Comparison of ENCODE assay signal across 1 cellular context in the genomic region with DNA sequence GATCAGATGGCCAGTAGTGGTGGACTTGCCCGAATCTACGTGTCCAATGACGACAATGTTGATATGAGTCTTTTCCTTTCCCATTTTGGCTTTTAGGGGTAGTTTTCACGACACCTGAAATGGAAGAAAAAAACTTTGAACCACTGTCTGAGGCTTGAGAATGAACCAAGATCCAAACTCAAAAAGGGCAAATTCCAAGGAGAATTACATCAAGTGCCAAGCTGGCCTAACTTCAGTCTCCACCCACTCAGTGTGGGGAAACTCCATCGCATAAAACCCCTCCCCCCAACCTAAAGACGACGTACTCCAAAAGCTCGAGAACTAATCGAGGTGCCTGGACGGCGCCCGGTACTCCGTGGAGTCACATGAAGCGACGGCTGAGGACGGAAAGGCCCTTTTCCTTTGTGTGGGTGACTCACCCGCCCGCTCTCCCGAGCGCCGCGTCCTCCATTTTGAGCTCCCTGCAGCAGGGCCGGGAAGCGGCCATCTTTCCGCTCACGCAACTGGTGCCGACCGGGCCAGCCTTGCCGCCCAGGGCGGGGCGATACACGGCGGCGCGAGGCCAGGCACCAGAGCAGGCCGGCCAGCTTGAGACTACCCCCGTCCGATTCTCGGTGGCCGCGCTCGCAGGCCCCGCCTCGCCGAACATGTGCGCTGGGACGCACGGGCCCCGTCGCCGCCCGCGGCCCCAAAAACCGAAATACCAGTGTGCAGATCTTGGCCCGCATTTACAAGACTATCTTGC.
TF ChIP-seq lines count a peak whose summit lies in the region.

No MANE protein-coding gene starts in this region.

TF ChIP-seq in HepG2, 621 proteins besides CTCF, POLR2A, EP300 and RAD21 (continued from another document and continues in another):
- no peak for TF ChIP-seq ETV6 (CRISPR knock-in tag; conservative IDR thresholded peaks at IDR 0.05)
- peak; percentile 60; the same call in 1 of the 2 replicates for TF ChIP-seq KLF11 (CRISPR knock-in tag; IDR thresholded peaks at IDR 0.05)
- TF ChIP-seq MAFK (conservative IDR thresholded peaks at IDR 0.05 in 1 of 2, IDR thresholded peaks at IDR 0.05 in 1 of 2; ENCODE audit: low read length in 2 of 2): no peak
- no peak for TF ChIP-seq CHCHD3 (CRISPR knock-in tag; IDR thresholded peaks at IDR 0.05)
- TF ChIP-seq, protein P1, sequence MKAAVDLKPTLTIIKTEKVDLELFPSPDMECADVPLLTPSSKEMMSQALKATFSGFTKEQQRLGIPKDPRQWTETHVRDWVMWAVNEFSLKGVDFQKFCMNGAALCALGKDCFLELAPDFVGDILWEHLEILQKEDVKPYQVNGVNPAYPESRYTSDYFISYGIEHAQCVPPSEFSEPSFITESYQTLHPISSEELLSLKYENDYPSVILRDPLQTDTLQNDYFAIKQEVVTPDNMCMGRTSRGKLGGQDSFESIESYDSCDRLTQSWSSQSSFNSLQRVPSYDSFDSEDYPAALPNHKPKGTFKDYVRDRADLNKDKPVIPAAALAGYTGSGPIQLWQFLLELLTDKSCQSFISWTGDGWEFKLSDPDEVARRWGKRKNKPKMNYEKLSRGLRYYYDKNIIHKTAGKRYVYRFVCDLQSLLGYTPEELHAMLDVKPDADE (CRISPR knock-in tag; IDR thresholded peaks at IDR 0.05): no peak
- TF ChIP-seq HDAC1 (CRISPR knock-in tag; IDR thresholded peaks at IDR 0.05): peak; percentile 11; the same call in 1 of the 2 replicates
- TF ChIP-seq, protein P2, sequence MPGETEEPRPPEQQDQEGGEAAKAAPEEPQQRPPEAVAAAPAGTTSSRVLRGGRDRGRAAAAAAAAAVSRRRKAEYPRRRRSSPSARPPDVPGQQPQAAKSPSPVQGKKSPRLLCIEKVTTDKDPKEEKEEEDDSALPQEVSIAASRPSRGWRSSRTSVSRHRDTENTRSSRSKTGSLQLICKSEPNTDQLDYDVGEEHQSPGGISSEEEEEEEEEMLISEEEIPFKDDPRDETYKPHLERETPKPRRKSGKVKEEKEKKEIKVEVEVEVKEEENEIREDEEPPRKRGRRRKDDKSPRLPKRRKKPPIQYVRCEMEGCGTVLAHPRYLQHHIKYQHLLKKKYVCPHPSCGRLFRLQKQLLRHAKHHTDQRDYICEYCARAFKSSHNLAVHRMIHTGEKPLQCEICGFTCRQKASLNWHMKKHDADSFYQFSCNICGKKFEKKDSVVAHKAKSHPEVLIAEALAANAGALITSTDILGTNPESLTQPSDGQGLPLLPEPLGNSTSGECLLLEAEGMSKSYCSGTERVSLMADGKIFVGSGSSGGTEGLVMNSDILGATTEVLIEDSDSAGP (CRISPR knock-in tag; IDR thresholded peaks at IDR 0.05; ENCODE audit: borderline replicate concordance): peak; percentile 63; the same call in 1 of the 2 replicates
- TF ChIP-seq ZNF282 (IDR thresholded peaks at IDR 0.05; ENCODE audit: partially characterized antibody): no peak
- no peak for TF ChIP-seq PAX8 (CRISPR knock-in tag; IDR thresholded peaks at IDR 0.05; ENCODE audit: borderline replicate concordance)
- TF ChIP-seq MIER2 (CRISPR knock-in tag; IDR thresholded peaks at IDR 0.05): no peak
- TF ChIP-seq CBX2 (IDR thresholded peaks at IDR 0.05; ENCODE audit: low read depth, low read length): no peak
- no peak for TF ChIP-seq CBX2 (CRISPR knock-in tag; IDR thresholded peaks at IDR 0.05; ENCODE audit: low read depth)
- no peak for TF ChIP-seq ZBTB38 (CRISPR knock-in tag; IDR thresholded peaks at IDR 0.05)
- no peak for TF ChIP-seq ZFP37 (CRISPR knock-in tag; IDR thresholded peaks at IDR 0.05; ENCODE audit: borderline replicate concordance)
- TF ChIP-seq ZNF180 (CRISPR knock-in tag; IDR thresholded peaks at IDR 0.05; ENCODE audit: borderline replicate concordance, low read depth): no peak; the same call in 1 of the 2 replicates
- 0 out of 2 replicates have a peak, but pooled peaks have one; percentile 1 for TF ChIP-seq ZNF510 (CRISPR knock-in tag; IDR thresholded peaks at IDR 0.05; ENCODE audit: low read depth)
- no peak for TF ChIP-seq RELA (CRISPR knock-in tag; IDR thresholded peaks at IDR 0.05)
- TF ChIP-seq RXRB (CRISPR knock-in tag; IDR thresholded peaks at IDR 0.05; ENCODE audit: borderline replicate concordance): no peak
- TF ChIP-seq, protein P3, sequence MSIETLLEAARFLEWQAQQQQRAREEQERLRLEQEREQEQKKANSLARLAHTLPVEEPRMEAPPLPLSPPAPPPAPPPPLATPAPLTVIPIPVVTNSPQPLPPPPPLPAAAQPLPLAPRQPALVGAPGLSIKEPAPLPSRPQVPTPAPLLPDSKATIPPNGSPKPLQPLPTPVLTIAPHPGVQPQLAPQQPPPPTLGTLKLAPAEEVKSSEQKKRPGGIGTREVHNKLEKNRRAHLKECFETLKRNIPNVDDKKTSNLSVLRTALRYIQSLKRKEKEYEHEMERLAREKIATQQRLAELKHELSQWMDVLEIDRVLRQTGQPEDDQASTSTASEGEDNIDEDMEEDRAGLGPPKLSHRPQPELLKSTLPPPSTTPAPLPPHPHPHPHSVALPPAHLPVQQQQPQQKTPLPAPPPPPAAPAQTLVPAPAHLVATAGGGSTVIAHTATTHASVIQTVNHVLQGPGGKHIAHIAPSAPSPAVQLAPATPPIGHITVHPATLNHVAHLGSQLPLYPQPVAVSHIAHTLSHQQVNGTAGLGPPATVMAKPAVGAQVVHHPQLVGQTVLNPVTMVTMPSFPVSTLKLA (IDR thresholded peaks at IDR 0.05): no peak
- no peak for TF ChIP-seq REXO4 (CRISPR knock-in tag; IDR thresholded peaks at IDR 0.05; ENCODE audit: borderline replicate concordance)
- no peak for TF ChIP-seq ELF1 (CRISPR knock-in tag; IDR thresholded peaks at IDR 0.05)
- TF ChIP-seq, protein P4, sequence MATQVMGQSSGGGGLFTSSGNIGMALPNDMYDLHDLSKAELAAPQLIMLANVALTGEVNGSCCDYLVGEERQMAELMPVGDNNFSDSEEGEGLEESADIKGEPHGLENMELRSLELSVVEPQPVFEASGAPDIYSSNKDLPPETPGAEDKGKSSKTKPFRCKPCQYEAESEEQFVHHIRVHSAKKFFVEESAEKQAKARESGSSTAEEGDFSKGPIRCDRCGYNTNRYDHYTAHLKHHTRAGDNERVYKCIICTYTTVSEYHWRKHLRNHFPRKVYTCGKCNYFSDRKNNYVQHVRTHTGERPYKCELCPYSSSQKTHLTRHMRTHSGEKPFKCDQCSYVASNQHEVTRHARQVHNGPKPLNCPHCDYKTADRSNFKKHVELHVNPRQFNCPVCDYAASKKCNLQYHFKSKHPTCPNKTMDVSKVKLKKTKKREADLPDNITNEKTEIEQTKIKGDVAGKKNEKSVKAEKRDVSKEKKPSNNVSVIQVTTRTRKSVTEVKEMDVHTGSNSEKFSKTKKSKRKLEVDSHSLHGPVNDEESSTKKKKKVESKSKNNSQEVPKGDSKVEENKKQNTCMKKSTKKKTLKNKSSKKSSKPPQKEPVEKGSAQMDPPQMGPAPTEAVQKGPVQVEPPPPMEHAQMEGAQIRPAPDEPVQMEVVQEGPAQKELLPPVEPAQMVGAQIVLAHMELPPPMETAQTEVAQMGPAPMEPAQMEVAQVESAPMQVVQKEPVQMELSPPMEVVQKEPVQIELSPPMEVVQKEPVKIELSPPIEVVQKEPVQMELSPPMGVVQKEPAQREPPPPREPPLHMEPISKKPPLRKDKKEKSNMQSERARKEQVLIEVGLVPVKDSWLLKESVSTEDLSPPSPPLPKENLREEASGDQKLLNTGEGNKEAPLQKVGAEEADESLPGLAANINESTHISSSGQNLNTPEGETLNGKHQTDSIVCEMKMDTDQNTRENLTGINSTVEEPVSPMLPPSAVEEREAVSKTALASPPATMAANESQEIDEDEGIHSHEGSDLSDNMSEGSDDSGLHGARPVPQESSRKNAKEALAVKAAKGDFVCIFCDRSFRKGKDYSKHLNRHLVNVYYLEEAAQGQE (IDR thresholded peaks at IDR 0.05; ENCODE audit: borderline replicate concordance in 1 of 2, low read depth in 1 of 2, low read length in 2 of 2): no peak; a peak in 1 of 4 replicates
- no peak for TF ChIP-seq ZNF260 (CRISPR knock-in tag; IDR thresholded peaks at IDR 0.05; ENCODE audit: borderline replicate concordance, low read depth)
- TF ChIP-seq, protein P5, sequence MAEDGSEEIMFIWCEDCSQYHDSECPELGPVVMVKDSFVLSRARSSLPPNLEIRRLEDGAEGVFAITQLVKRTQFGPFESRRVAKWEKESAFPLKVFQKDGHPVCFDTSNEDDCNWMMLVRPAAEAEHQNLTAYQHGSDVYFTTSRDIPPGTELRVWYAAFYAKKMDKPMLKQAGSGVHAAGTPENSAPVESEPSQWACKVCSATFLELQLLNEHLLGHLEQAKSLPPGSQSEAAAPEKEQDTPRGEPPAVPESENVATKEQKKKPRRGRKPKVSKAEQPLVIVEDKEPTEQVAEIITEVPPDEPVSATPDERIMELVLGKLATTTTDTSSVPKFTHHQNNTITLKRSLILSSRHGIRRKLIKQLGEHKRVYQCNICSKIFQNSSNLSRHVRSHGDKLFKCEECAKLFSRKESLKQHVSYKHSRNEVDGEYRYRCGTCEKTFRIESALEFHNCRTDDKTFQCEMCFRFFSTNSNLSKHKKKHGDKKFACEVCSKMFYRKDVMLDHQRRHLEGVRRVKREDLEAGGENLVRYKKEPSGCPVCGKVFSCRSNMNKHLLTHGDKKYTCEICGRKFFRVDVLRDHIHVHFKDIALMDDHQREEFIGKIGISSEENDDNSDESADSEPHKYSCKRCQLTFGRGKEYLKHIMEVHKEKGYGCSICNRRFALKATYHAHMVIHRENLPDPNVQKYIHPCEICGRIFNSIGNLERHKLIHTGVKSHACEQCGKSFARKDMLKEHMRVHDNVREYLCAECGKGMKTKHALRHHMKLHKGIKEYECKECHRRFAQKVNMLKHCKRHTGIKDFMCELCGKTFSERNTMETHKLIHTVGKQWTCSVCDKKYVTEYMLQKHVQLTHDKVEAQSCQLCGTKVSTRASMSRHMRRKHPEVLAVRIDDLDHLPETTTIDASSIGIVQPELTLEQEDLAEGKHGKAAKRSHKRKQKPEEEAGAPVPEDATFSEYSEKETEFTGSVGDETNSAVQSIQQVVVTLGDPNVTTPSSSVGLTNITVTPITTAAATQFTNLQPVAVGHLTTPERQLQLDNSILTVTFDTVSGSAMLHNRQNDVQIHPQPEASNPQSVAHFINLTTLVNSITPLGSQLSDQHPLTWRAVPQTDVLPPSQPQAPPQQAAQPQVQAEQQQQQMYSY (CRISPR knock-in tag; IDR thresholded peaks at IDR 0.05): no peak; the same call in 1 of the 2 replicates
- TF ChIP-seq TAF1 (CRISPR knock-in tag; IDR thresholded peaks at IDR 0.05): no peak
- TF ChIP-seq SNRNP70 (IDR thresholded peaks at IDR 0.05; ENCODE audit: low read depth, low read length): no peak
- TF ChIP-seq MLLT10 (CRISPR knock-in tag; IDR thresholded peaks at IDR 0.05): peak; percentile 50; the same call in 1 of the 2 replicates
- no peak for TF ChIP-seq TCF12 (IDR thresholded peaks at IDR 0.05)
- TF ChIP-seq TCF12 (CRISPR knock-in tag; IDR thresholded peaks at IDR 0.05): no peak
- TF ChIP-seq ISX (CRISPR knock-in tag; conservative IDR thresholded peaks at IDR 0.05): 0 out of 2 replicates have a peak, but pooled peaks have one; percentile 20
- no peak for TF ChIP-seq ZKSCAN5 (CRISPR knock-in tag; IDR thresholded peaks at IDR 0.05)
- peak; percentile 64 for TF ChIP-seq ZFP82 (CRISPR knock-in tag; IDR thresholded peaks at IDR 0.05; ENCODE audit: borderline replicate concordance)
- TF ChIP-seq NPAS2 (CRISPR knock-in tag; IDR thresholded peaks at IDR 0.05; ENCODE audit: borderline replicate concordance): no peak
- TF ChIP-seq RBM39 (IDR thresholded peaks at IDR 0.05; ENCODE audit: low read depth, low read length, poor library complexity, severe bottlenecking): peak; percentile 99
- no peak for TF ChIP-seq SPEN (CRISPR knock-in tag; IDR thresholded peaks at IDR 0.05; ENCODE audit: low read depth)
- TF ChIP-seq, protein P6, sequence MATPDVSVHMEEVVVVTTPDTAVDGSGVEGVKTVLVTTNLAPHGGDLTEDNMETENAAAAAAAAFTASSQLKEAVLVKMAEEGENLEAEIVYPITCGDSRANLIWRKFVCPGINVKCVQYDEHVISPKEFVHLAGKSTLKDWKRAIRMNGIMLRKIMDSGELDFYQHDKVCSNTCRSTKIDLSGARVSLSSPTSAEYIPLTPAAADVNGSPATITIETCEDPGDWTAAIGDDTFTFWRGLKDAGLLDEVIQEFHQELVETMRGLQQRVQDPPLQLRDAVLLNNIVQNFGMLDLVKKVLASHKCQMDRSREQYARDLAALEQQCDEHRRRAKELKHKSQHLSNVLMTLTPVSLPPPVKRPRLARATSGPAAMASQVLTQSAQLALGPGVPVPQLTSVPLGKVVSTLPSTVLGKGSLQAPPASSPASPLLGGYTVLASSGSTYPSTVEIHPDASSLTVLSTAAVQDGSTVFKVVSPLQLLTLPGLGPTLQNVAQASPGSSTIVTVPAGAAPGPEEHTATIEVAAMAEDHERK (CRISPR knock-in tag; IDR thresholded peaks at IDR 0.05; ENCODE audit: low read depth): no peak; the same call in 1 of the 2 replicates
- no peak for TF ChIP-seq ELF3 (CRISPR knock-in tag; IDR thresholded peaks at IDR 0.05)
- TF ChIP-seq TBX3 (IDR thresholded peaks at IDR 0.05; ENCODE audit: borderline replicate concordance): no peak
- TF ChIP-seq IKZF1 (IDR thresholded peaks at IDR 0.05): no peak
- TF ChIP-seq, protein P7, sequence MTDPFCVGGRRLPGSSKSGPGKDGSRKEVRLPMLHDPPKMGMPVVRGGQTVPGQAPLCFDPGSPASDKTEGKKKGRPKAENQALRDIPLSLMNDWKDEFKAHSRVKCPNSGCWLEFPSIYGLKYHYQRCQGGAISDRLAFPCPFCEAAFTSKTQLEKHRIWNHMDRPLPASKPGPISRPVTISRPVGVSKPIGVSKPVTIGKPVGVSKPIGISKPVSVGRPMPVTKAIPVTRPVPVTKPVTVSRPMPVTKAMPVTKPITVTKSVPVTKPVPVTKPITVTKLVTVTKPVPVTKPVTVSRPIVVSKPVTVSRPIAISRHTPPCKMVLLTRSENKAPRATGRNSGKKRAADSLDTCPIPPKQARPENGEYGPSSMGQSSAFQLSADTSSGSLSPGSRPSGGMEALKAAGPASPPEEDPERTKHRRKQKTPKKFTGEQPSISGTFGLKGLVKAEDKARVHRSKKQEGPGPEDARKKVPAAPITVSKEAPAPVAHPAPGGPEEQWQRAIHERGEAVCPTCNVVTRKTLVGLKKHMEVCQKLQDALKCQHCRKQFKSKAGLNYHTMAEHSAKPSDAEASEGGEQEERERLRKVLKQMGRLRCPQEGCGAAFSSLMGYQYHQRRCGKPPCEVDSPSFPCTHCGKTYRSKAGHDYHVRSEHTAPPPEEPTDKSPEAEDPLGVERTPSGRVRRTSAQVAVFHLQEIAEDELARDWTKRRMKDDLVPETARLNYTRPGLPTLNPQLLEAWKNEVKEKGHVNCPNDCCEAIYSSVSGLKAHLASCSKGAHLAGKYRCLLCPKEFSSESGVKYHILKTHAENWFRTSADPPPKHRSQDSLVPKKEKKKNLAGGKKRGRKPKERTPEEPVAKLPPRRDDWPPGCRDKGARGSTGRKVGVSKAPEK (CRISPR knock-in tag; IDR thresholded peaks at IDR 0.05; ENCODE audit: borderline replicate concordance): no peak
- no peak; the same call in 1 of the 2 replicates for TF ChIP-seq ZNF30 (CRISPR knock-in tag; IDR thresholded peaks at IDR 0.05)
- TF ChIP-seq SSRP1 (CRISPR knock-in tag; IDR thresholded peaks at IDR 0.05): no peak; the same call in 1 of the 2 replicates
- TF ChIP-seq, protein P8, sequence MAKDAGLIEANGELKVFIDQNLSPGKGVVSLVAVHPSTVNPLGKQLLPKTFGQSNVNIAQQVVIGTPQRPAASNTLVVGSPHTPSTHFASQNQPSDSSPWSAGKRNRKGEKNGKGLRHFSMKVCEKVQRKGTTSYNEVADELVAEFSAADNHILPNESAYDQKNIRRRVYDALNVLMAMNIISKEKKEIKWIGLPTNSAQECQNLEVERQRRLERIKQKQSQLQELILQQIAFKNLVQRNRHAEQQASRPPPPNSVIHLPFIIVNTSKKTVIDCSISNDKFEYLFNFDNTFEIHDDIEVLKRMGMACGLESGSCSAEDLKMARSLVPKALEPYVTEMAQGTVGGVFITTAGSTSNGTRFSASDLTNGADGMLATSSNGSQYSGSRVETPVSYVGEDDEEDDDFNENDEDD (CRISPR knock-in tag; IDR thresholded peaks at IDR 0.05; ENCODE audit: borderline replicate concordance): no peak
